In the genomic region with DNA sequence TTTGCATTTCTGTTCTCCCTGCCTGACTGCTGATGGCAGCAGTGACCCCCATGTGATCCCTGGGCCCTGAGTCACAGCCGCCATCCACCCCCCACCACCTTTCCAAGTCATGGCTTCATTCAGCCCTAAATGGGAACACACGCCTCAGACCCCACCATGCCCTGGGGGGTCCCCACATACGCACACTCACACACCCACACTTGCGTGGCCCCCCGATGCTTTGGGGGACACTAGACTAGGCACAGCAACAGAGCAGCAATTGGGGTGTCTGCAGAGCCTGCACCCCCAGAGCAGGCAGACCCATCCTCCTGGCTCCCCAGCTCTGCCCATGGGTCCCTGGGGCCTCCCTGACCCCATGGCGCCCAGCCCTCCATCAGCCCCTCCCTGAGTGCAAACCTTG, we compare ENCODE assay signal across 18 cellular contexts. TPM values are rescaled to one million over a fixed set of nuclear protein-coding genes. Genes with fewer than 3 reads are reported as not detected.
"Had no signal": no experiment of that assay in that cellular context is flagged by ENCODE, and none has a peak within 500 bp of the region (broad histone marks: within the 10 kb centered on the region; RNA-seq: fewer than 3 reads in every experiment).

No MANE protein-coding gene starts in this region.

- FAIRE-seq: bronchial epithelial cell, colon, keratinocyte, urothelium cell line had no signal

- H3K9me3 ChIP-seq: left lung, mucosa of descending colon had no signal

- H3K27ac ChIP-seq: left lung had no signal

- DNase-seq: activated CD4-positive, alpha-beta T cell treated with anti-CD3 and anti-CD28 coated beads for 48 hours; activated gamma-delta T cell; activated T-cell treated with anti-CD3 and anti-CD28 coated beads, Interleukin-2, amount 50 U/mL, for 48 hours; aorta; foreskin melanocyte; left lung; mucosa of descending colon; stimulated activated CD4-positive, alpha-beta T cell treated with anti-CD3 and anti-CD28 coated beads, Interleukin-4, amount 100 ng/mL, for 1 hour; stimulated activated CD8-positive, alpha-beta memory T cell treated with anti-CD3 and anti-CD28 coated beads, Interleukin-4, amount 100 ng/mL, for 48 hours had no signal

- H3K27me3 Mint-ChIP-seq: natural killer cell treated with Interleukin-12 subunit alpha and Interleukin-12 subunit beta and Interleukin-15 and Interleukin-18, amount 100 ng/mL, for 72 hours; stimulated activated naive CD8-positive, alpha-beta T cell treated with anti-CD3 and anti-CD28 coated beads, Interleukin-15, Interleukin-2, amounts not matched to agents 100 ng/mL and 50 ng/mL, for 24 hours had no signal

- H3K27ac Mint-ChIP-seq: stimulated activated naive CD8-positive, alpha-beta T cell treated with anti-CD3 and anti-CD28 coated beads, Interleukin-15, Interleukin-2, amounts not matched to agents 100 ng/mL and 50 ng/mL, for 24 hours had no signal

- H3K4me3 ChIP-seq: left lung, mucosa of descending colon had no signal

- H3K4me3 Mint-ChIP-seq: natural killer cell treated with Interleukin-12 subunit alpha and Interleukin-12 subunit beta and Interleukin-15 and Interleukin-18, amount 100 ng/mL, for 72 hours had no signal

RNA-seq across cellular contexts. Expression of gene LRRC25, which starts 46.0 kb away (rescaled TPM):
- total RNA-seq: bronchial epithelial cell; endothelial cell of umbilical vein; natural killer cell treated with Interleukin-12 subunit alpha and Interleukin-12 subunit beta and Interleukin-15 and Interleukin-18, amount 100 ng/mL, for 72 hours; osteocyte; pulmonary artery endothelial cell had no signal
- polyA plus RNA-seq: endothelial cell of umbilical vein, keratinocyte had no signal
